ENCODE assay signal across 21 cellular contexts in the genomic region with DNA sequence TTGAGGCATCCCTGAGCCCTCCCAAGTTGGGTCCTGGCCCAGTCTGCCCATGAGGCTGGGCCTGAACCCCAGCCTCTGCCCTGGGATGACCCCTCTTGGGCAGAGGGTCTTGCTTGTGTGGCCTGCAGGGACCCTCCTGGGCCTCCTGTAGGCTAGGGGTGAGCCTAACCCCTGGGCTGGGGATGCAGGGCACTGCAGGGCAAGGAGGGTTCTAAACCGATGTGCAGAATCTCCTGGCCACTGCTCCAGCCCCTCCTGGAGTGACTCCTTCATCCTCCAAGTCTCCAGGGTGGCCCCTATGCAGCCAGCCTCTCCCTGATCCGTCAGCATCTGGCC.
"Had no signal": no experiment of that assay in that cellular context is flagged by ENCODE, and none has a peak within 500 bp of the region (broad histone marks: within the 10 kb centered on the region; RNA-seq: fewer than 3 reads in every experiment).

No MANE protein-coding gene starts in this region.

- DNase-seq: activated CD4-positive, alpha-beta memory T cell treated with anti-CD3 and anti-CD28 coated beads, Interleukin-2, amount 10 ng/mL, durations not matched to agents 7 days and 5 days; activated CD4-positive, alpha-beta T cell treated with anti-CD3 and anti-CD28 coated beads for 4 hours; activated CD4-positive, alpha-beta T cell treated with anti-CD3 and anti-CD28 coated beads, Interleukin-2, amount 10 ng/mL, durations not matched to agents 7 days and 5 days; activated CD4-positive, alpha-beta T cell treated with anti-CD3 and anti-CD28 coated beads, Interleukin-2, amount 50 U/mL, for 4 hours; activated CD4-positive, CD25-positive, alpha-beta regulatory T cell; activated effector memory CD4-positive, alpha-beta T cell treated with anti-CD3 and anti-CD28 coated beads, Interleukin-2, amount 50 U/mL, for 16 hours; activated naive CD4-positive, alpha-beta T cell treated with anti-CD3 and anti-CD28 coated beads for 36 hours; activated T-cell treated with anti-CD3 and anti-CD28 coated beads, Interleukin-2, amount 50 U/mL, for 4 hours; amniotic stem cell; anterior cingulate cortex; brain microvascular endothelial cell; caudate nucleus; colonic mucosa; effector CD8-positive, alpha-beta T cell; esophagus squamous epithelium; foreskin melanocyte; T-helper 2 cell had no signal

- H3K27me3 ChIP-seq: brain microvascular endothelial cell, colonic mucosa, esophagus squamous epithelium, gastroesophageal sphincter had no signal

- H3K36me3 ChIP-seq: brain microvascular endothelial cell, colonic mucosa, esophagus squamous epithelium, gastroesophageal sphincter had no signal

- H3K4me3 ChIP-seq: colonic mucosa, esophagus squamous epithelium, gastroesophageal sphincter had no signal

- H3K9me3 Mint-ChIP-seq: activated CD4-positive, alpha-beta memory T cell treated with anti-CD3 and anti-CD28 coated beads, Interleukin-2, amount 10 ng/mL, durations not matched to agents 7 days and 5 days; activated CD4-positive, alpha-beta T cell treated with anti-CD3 and anti-CD28 coated beads, Interleukin-2, amount 10 ng/mL, durations not matched to agents 7 days and 5 days; activated naive CD4-positive, alpha-beta T cell treated with anti-CD3 and anti-CD28 coated beads for 36 hours; activated naive CD4-positive, alpha-beta T cell treated with anti-CD3 and anti-CD28 coated beads, Interleukin-2, amount 50 U/mL, for 24 hours; activated T-cell treated with anti-CD3 and anti-CD28 coated beads, Interleukin-2, amount 50 U/mL, for 4 hours; activated T-helper 2 cell treated with anti-CD3 and anti-CD28 coated beads, Interferon-gamma antibody, Interleukin-2, Interleukin-4, amounts not matched to agents 10 μg/mL and 5 μg/mL and 100 μg/mL, durations not matched to agents 14 hours and 24 hours and 36 hours had no signal

- H3K27me3 Mint-ChIP-seq: activated CD4-positive, alpha-beta memory T cell treated with anti-CD3 and anti-CD28 coated beads, Interleukin-2, amount 10 ng/mL, durations not matched to agents 7 days and 5 days; activated CD4-positive, alpha-beta T cell treated with anti-CD3 and anti-CD28 coated beads, Interleukin-2, amount 10 ng/mL, durations not matched to agents 7 days and 5 days; activated naive CD4-positive, alpha-beta T cell treated with anti-CD3 and anti-CD28 coated beads, Interleukin-2, amount 50 U/mL, for 24 hours had no signal

- H3K4me1 Mint-ChIP-seq: activated CD4-positive, alpha-beta memory T cell treated with anti-CD3 and anti-CD28 coated beads, Interleukin-2, amount 10 ng/mL, durations not matched to agents 7 days and 5 days; activated CD4-positive, alpha-beta T cell treated with anti-CD3 and anti-CD28 coated beads, Interleukin-2, amount 10 ng/mL, durations not matched to agents 7 days and 5 days; activated naive CD4-positive, alpha-beta T cell treated with anti-CD3 and anti-CD28 coated beads, Interleukin-2, amount 50 U/mL, for 24 hours had no signal

- H3K27ac Mint-ChIP-seq: activated CD4-positive, alpha-beta memory T cell treated with anti-CD3 and anti-CD28 coated beads, Interleukin-2, amount 10 ng/mL, durations not matched to agents 7 days and 5 days; activated CD4-positive, alpha-beta T cell treated with anti-CD3 and anti-CD28 coated beads, Interleukin-2, amount 10 ng/mL, durations not matched to agents 7 days and 5 days; activated naive CD4-positive, alpha-beta T cell treated with anti-CD3 and anti-CD28 coated beads for 36 hours; activated naive CD4-positive, alpha-beta T cell treated with anti-CD3 and anti-CD28 coated beads, Interleukin-2, amount 50 U/mL, for 24 hours; activated T-helper 2 cell treated with anti-CD3 and anti-CD28 coated beads, Interferon-gamma antibody, Interleukin-2, Interleukin-4, amounts not matched to agents 10 μg/mL and 5 μg/mL and 100 μg/mL, durations not matched to agents 14 hours and 24 hours and 36 hours had no signal

- H3K9me3 ChIP-seq: colonic mucosa, esophagus squamous epithelium, gastroesophageal sphincter had no signal

- ATAC-seq: activated T-cell treated with anti-CD3 and anti-CD28 coated beads, Interleukin-2, amount 50 U/mL, for 4 hours; gastroesophageal sphincter had no signal

- H3K27ac ChIP-seq: brain microvascular endothelial cell, colonic mucosa, epithelial cell of prostate, esophagus squamous epithelium, gastroesophageal sphincter had no signal

- H3K36me3 Mint-ChIP-seq: activated naive CD4-positive, alpha-beta T cell treated with anti-CD3 and anti-CD28 coated beads, Interleukin-2, amount 50 U/mL, for 24 hours had no signal

- H3K4me3 Mint-ChIP-seq: activated CD4-positive, alpha-beta memory T cell treated with anti-CD3 and anti-CD28 coated beads, Interleukin-2, amount 10 ng/mL, durations not matched to agents 7 days and 5 days; activated CD4-positive, alpha-beta T cell treated with anti-CD3 and anti-CD28 coated beads, Interleukin-2, amount 10 ng/mL, durations not matched to agents 7 days and 5 days; activated naive CD4-positive, alpha-beta T cell treated with anti-CD3 and anti-CD28 coated beads for 36 hours; activated naive CD4-positive, alpha-beta T cell treated with anti-CD3 and anti-CD28 coated beads, Interleukin-2, amount 50 U/mL, for 24 hours; activated T-cell treated with anti-CD3 and anti-CD28 coated beads, Interleukin-2, amount 50 U/mL, for 4 hours had no signal

- H3K4me1 ChIP-seq: colonic mucosa, esophagus squamous epithelium, gastroesophageal sphincter had no signal
